In the genomic region with DNA sequence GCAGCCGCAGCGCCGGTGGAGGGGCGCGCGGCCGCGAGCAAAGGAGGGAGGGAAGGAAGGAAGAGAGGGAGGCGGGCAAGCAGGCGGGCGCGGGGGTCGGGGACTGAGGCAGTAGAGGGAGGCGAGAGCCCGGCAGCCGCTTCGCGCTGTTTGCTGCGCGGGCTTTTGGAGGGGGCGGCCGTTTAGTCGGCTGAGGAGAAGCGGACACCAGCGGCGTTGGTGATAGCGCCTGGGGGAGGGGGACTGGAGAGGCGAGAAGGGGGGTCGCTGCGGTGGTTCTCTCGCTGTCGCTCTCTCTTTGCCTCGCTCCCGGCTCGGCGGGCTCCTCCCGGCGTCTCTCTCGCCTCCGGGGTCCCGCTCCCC, we compare ENCODE assay signal across 8 cellular contexts. TPM values are rescaled to one million over a fixed set of nuclear protein-coding genes. Genes with fewer than 3 reads are reported as not detected.
A peak's percentile ranks its signal among the peaks of the same experiment; 100 is the strongest.
DNase-seq lines count a peak whose midpoint lies in the region; ATAC-seq, FAIRE-seq and TF ChIP-seq lines count a peak whose summit lies in the region.

A gene (plus strand): TSS at position 1 of the 363 bp plus-strand sequence.

- TF ChIP-seq POLR2A in K562 (conservative IDR thresholded peaks at IDR 0.05) (peak; percentile 57), lower leg skin (IDR thresholded peaks at IDR 0.05) (no peak), transverse colon (IDR thresholded peaks at IDR 0.05) (peak; percentile 63)

- no peak for TF ChIP-seq RAD21 in K562 (CRISPR knock-in tag; conservative IDR thresholded peaks at IDR 0.05 in 1 of 2, IDR thresholded peaks at IDR 0.05 in 1 of 2)

- CTCF ChIA-PET in activated CD8-positive, alpha-beta memory T cell treated with anti-CD3 and anti-CD28 coated beads for 36 hours (lab: Charles Lee): interaction anchor here (0.8 to 1.9 kb wide), 4 partner anchors 81 to 211 kb away, joined by 3 to 6 read pairs (median 4); a partner anchor contains a TSS
- CTCF ChIA-PET in K562 (lab: Yijun Ruan, JAX; ENCODE audit: low intra/inter-chr PET ratio): no interaction called here

- intact Hi-C loops in K562 (cut with micrococcal nuclease) (loop anchor here (1.0 to 5.0 kb wide), 3 partner anchors 50 to 79 kb away; no protein-coding TSS in a partner anchor), lower leg skin (cut with DNase I; ENCODE audit: low total_unique reads) (no loop called here), transverse colon (cut with DNase I; ENCODE audit: low total_unique reads) (no loop called here)

- peaks cover 6 to 10% of the 10 kb centered on the region in 2 experiments; a peak in 4 of 5 replicates for H3K4me1 ChIP-seq in K562 (replicated peaks in 1 of 2; ENCODE audit: control insufficient read depth in 2 of 2, insufficient read depth in 2 of 2, low read length in 2 of 2)
- H3K4me1 ChIP-seq in transverse colon: peaks cover 12 to 32% (median 21%) of the 10 kb centered on the region in 4 donors

- H3K4me2 ChIP-seq in K562 (ENCODE audit: insufficient read depth, low read length): peak within 1 kb of the TSS; percentile 96

- no peaks in the 10 kb centered on the region for H3K27me3 ChIP-seq in K562 (ENCODE audit: control insufficient read depth in 2 of 2, insufficient read depth in 2 of 2, low read length in 2 of 2)
- H3K27me3 ChIP-seq in transverse colon: no peaks in the 10 kb centered on the region

- ATAC-seq in K562 (peak; percentile 74; the same call in 2 of the 3 replicates), GM21367 (IDR thresholded peaks at IDR 0.05; ENCODE audit: unreplicated experiment) (no peak)

- POLR2A ChIA-PET in activated CD8-positive, alpha-beta memory T cell treated with anti-CD3 and anti-CD28 coated beads for 36 hours (lab: Charles Lee): interaction anchor here (0.8 to 1.3 kb wide), 5 partner anchors 11 to 420 kb away, joined by 3 to 15 read pairs (median 4); a partner anchor contains a TSS
- POLR2A ChIA-PET in K562 (lab: Yijun Ruan, JAX): interaction anchor here (0.6 to 5.4 kb wide), 23 partner anchors 9 to 210 kb away, joined by 3 to 39 read pairs (median 4); a partner anchor contains a TSS

- H3K9ac ChIP-seq in K562 (ENCODE audit: insufficient read depth in 1 of 2, low read depth in 2 of 2, low read length in 2 of 2): peak within 1 kb of the TSS; percentile 99 to 100

- H3K4me3 ChIP-seq in K562 (peak within 1 kb of the TSS; percentile 92), lower leg skin (ENCODE audit: low read depth, poor library complexity, severe bottlenecking) (peak within 1 kb of the TSS; percentile 93), transverse colon (peak within 1 kb of the TSS; percentile 77 to 100 (median 96))

- H3K27ac ChIP-seq in K562 (ENCODE audit: extremely low read depth, low read depth, low read length) (peak within 1 kb of the TSS; percentile 99), transverse colon (peak within 1 kb of the TSS; percentile 89 to 96 (median 92))

- WGBS in K562 (ENCODE audit: insufficient coverage, low coverage, missing lambda C conversion rate): 0% methylated on average over 9 of the region's 41 CpGs
- 0 to 1% methylated on average over 28 to 41 of the region's 41 CpGs for WGBS in lower leg skin, 2 donors
- 1 to 4% methylated on average over 5 to 29 of the region's 41 CpGs for WGBS in transverse colon (ENCODE audit: low coverage in 1 of 2), 2 donors

- no peaks in the 10 kb centered on the region for H3K9me1 ChIP-seq in K562 (ENCODE audit: control insufficient read depth, insufficient read depth, low read length)

- H3K9me3 ChIP-seq in K562 (replicated peaks; ENCODE audit: control insufficient read depth, insufficient read depth, low read depth, low read length): no peaks in the 10 kb centered on the region
- no peaks in the 10 kb centered on the region for H3K9me3 ChIP-seq in transverse colon

- BruUV-seq in K562 (replicated peaks; lab: Mats Ljungman, UMichigan): no TSS peak

- FAIRE-seq in K562 (lab: Jason Lieb, UNC): no peak

- peak within 1 kb of the TSS; percentile 99 for H2AFZ ChIP-seq in K562 (ENCODE audit: low read depth, low read length)

- H3K36me3 ChIP-seq in K562 (ENCODE audit: control insufficient read depth, insufficient read depth, low read length) (peaks cover 24% of the 10 kb centered on the region; the same call in 2 of the 3 replicates), transverse colon (peaks cover 0 to 5% (median 0%) of the 10 kb centered on the region in 4 donors)

- no peak for TF ChIP-seq EP300 in K562 (IDR thresholded peaks at IDR 0.05; ENCODE audit: low read length)
- no peak for TF ChIP-seq EP300 in transverse colon (IDR thresholded peaks at IDR 0.05; ENCODE audit: low read depth)

- no peak for DNase-seq in activated CD8-positive, alpha-beta memory T cell treated with anti-CD3 and anti-CD28 coated beads, Interleukin-2, amount 50 U/mL, for 48 hours
- DNase-seq in K562 (ENCODE audit: extremely low read depth in 1 of 4, low spot score in 3 of 4): no peak
- no peak for DNase-seq in lower leg skin (ENCODE audit: low spot score in 2 of 2)
- DNase-seq in transverse colon: no peak
- DNase-seq in NCI-H526 treated with DMSO at 0.1 percent for 48 hours (lab: John Stamatoyannopoulos, UW): no peak
- no peak for DNase-seq in HK-2 (ENCODE audit: unreplicated experiment)

- peaks cover 96% of the 10 kb centered on the region for H3K79me2 ChIP-seq in K562 (ENCODE audit: control insufficient read depth, insufficient read depth, low read length)

- in situ Hi-C loops in K562 (cut with MboI) (no loop called here), transverse colon (cut with MboI; ENCODE audit: low pct_ligation_motif_present in 1 of 4, low pct_unique_long_range_greater_than_20kb in 1 of 4, low sequenced_read_pairs in 3 of 4) (loop anchor here in 1 of 4 donors (25.0 kb wide), 1 partner anchor 202 kb away; a partner anchor contains a TSS)

- TF ChIP-seq CTCF in K562 (IDR thresholded peaks at IDR 0.05 in 2 of 3, conservative IDR thresholded peaks at IDR 0.05 in 1 of 3; ENCODE audit: insufficient read depth in 2 of 3, low read depth in 1 of 3, low read length in 3 of 3) (no peak), lower leg skin (IDR thresholded peaks at IDR 0.05) (no peak), transverse colon (IDR thresholded peaks at IDR 0.05) (no peak)

- peaks cover 8% of the 10 kb centered on the region; the same call in 1 of the 2 replicates for H4K20me1 ChIP-seq in K562 (replicated peaks; ENCODE audit: control insufficient read depth, insufficient read depth, low read length)

TF ChIP-seq in K562, 482 proteins besides CTCF, POLR2A, EP300 and RAD21 (continues in another document):
- no peak for TF ChIP-seq SMAD1 (IDR thresholded peaks at IDR 0.05; ENCODE audit: low read depth, low read length, partially characterized antibody)
- TF ChIP-seq, protein P1, sequence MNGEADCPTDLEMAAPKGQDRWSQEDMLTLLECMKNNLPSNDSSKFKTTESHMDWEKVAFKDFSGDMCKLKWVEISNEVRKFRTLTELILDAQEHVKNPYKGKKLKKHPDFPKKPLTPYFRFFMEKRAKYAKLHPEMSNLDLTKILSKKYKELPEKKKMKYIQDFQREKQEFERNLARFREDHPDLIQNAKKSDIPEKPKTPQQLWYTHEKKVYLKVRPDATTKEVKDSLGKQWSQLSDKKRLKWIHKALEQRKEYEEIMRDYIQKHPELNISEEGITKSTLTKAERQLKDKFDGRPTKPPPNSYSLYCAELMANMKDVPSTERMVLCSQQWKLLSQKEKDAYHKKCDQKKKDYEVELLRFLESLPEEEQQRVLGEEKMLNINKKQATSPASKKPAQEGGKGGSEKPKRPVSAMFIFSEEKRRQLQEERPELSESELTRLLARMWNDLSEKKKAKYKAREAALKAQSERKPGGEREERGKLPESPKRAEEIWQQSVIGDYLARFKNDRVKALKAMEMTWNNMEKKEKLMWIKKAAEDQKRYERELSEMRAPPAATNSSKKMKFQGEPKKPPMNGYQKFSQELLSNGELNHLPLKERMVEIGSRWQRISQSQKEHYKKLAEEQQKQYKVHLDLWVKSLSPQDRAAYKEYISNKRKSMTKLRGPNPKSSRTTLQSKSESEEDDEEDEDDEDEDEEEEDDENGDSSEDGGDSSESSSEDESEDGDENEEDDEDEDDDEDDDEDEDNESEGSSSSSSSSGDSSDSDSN (IDR thresholded peaks at IDR 0.05; ENCODE audit: borderline replicate concordance in 1 of 2, low read depth in 2 of 2, low read length in 2 of 2): peak in 1 of 2 experiments; percentile 18; a peak in 1 of 4 replicates

RNA-seq across cellular contexts. Expression of the gene that starts here (rescaled TPM):
- 10 to 100 TPM; 22.0 to 23.6 TPM for total RNA-seq in activated CD8-positive, alpha-beta memory T cell treated with anti-CD3 and anti-CD28 coated beads for 36 hours
- 23.6 and 39.9 TPM in 2 replicates for total RNA-seq in K562 (2011; cell fraction: chromatin; rRNA removed; ENCODE audit: low replicate concordance)
- 13.0 and 15.7 TPM in 2 replicates for total RNA-seq in K562 (2011; cell fraction: nucleolus; rRNA removed)
- total RNA-seq in K562 (2011; cell fraction: nucleoplasm; rRNA removed): 36.1 and 67.0 TPM in 2 replicates
- total RNA-seq in K562 (2014; rRNA removed): 18.3 and 21.1 TPM in 2 replicates
- total RNA-seq in K562 (2014; rRNA removed; fragmentation: Illumina TruSeq; extraction: Trizol): 33.8 and 38.5 TPM in 2 replicates
- 24.8 and 27.1 TPM in 2 replicates for total RNA-seq in K562 (2015; rRNA removed; fragmentation: Illumina TruSeq; extraction: Trizol)
- total RNA-seq in K562 (2021): 37.7 and 43.3 TPM in 2 replicates
- polyA plus RNA-seq in K562 (2011; rRNA removed): 25.6 and 41.1 TPM in 2 replicates
- 5.2 and 9.2 TPM in 2 replicates for polyA plus RNA-seq in K562 (2011; cell fraction: cytosol; rRNA removed)
- 5.3 and 6.6 TPM in 2 replicates for polyA plus RNA-seq in K562 (2011; cell fraction: nucleus; rRNA removed)
- 23.9 TPM in 2 replicates for polyA plus RNA-seq in K562 (2012)
- polyA plus RNA-seq in K562 (2014; fragmentation: Illumina TruSeq; extraction: Trizol): 21.7 and 25.8 TPM in 2 replicates
- 1 to 10 TPM; 7.7 to 8.9 TPM for polyA plus RNA-seq in K562 (2014; fragmentation: Nextera tagmentation; extraction: Ambion mirVana)
- 19.9 and 20.8 TPM in 2 replicates for polyA plus RNA-seq in K562 (2014; rRNA removed)
- polyA minus RNA-seq in K562 (2011; rRNA and poly(A)+ RNA removed): 47.6 and 48.9 TPM in 2 replicates
- polyA minus RNA-seq in K562 (2011; cell fraction: cytosol; rRNA and poly(A)+ RNA removed): 16.1 and 34.0 TPM in 2 replicates
- 10.9 and 15.9 TPM in 2 replicates for polyA minus RNA-seq in K562 (2011; cell fraction: nucleus; rRNA and poly(A)+ RNA removed)
- total RNA-seq in lower leg skin: 10 to 100 TPM in 3 of 4 donors, 1 to 10 TPM in 1; 9.0 to 11.8 (median 10.7) TPM
- 10 to 100 TPM in 2 of 4 donors, 1 to 10 TPM in 2; 1.9 to 17.1 (median 9.9) TPM for total RNA-seq in transverse colon

Comparison
In these comparisons a context has a peak if more than half of its experiments do, and no peak if none do; other contexts are left out.
1. POLR2A ChIP-seq: peak in K562 (single experiment) and transverse colon (single experiment); none in lower leg skin (0 of 2).
2. Peak in every context shown above with its lines, with median percentiles within 50 percentile points of each other: H3K4me3 ChIP-seq.